ENCODE assay signal across 8 cellular contexts in the genomic region with DNA sequence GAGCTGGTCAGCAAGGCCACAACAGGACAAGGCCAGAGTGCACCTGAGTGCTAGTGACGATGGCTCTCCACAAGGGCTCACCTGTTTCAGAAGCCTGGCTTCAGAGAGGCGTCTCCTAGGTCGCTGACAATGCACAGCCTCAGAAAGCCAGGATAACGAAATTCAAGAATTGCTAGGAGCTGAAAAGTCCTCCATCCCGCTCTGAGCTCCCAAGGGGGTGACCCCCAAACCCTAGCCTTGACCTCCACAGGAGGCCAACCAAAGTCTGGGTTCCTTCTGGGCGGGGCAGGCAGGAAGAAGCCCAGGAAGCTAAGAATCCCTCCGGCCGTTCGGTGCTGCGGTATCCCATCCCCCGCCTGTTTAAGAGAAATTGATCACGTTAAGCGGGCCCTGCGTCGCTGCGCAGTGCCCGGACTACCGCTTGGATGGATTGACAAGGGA. TPM values are rescaled to one million over a fixed set of nuclear protein-coding genes. Genes with fewer than 3 reads are reported as not detected.
DNase-seq lines count a peak whose midpoint lies in the region; ATAC-seq and TF ChIP-seq lines count a peak whose summit lies in the region.

No MANE protein-coding gene starts in this region.

- peaks cover 22% of the 10 kb centered on the region for H3K27me3 Mint-ChIP-seq in memory B cell

- H3K9ac ChIP-seq in mammary epithelial cell (ENCODE audit: insufficient read depth, low read length), result no peak overlapping the region
- H3K9ac ChIP-seq in subcutaneous abdominal adipose tissue (ENCODE audit: low read length in 5 of 5), result peak overlapping the region in 3 of 5 donors; percentile 52 to 80 (median 72)

- H3K36me3 Mint-ChIP-seq in memory B cell, result no peaks in the 10 kb centered on the region

- H3K27ac Mint-ChIP-seq in memory B cell, result no peak overlapping the region

- WGBS in mammary epithelial cell (ENCODE audit: low coverage, missing lambda C conversion rate), result 67% methylated on average over 7 of the region's 18 CpGs

- H3K27me3 ChIP-seq in mammary epithelial cell (ENCODE audit: insufficient read depth, low read length) (no peaks in the 10 kb centered on the region), subcutaneous abdominal adipose tissue (ENCODE audit: control insufficient read depth in 5 of 5, insufficient read depth in 4 of 5, low read length in 5 of 5) (peaks cover 20 to 44% (median 34%) of the 10 kb centered on the region in 5 donors)

- dilution Hi-C loops in mammary epithelial cell (cut with HindIII; ENCODE audit: low sequenced_read_pairs), result no loop called here

- in situ Hi-C loops in mammary epithelial cell (cut with MboI; ENCODE audit: low sequenced_read_pairs in 2 of 2), result loop anchor here (5.0 to 25.0 kb wide), 5 partner anchors 501 to 924 kb away; no protein-coding TSS in a partner anchor

- TF ChIP-seq CTCF in mammary epithelial cell (conservative IDR thresholded peaks at IDR 0.05 in 1 of 2, IDR thresholded peaks at IDR 0.05 in 1 of 2; ENCODE audit: extremely low read depth in 1 of 2, insufficient read depth in 1 of 2, low read depth in 1 of 2, low read length in 2 of 2), result no peak

- H3K4me3 Mint-ChIP-seq in memory B cell, result peak overlapping the region; percentile 96

- intact Hi-C loops in mammary epithelial cell (cut with micrococcal nuclease), result no loop called here

- peak; percentile 61 for DNase-seq in activated effector memory CD4-positive, alpha-beta T cell treated with anti-CD3 and anti-CD28 coated beads, Interleukin-2, amount 50 U/mL, for 16 hours
- DNase-seq in activated effector memory CD4-positive, alpha-beta T cell treated with Interleukin-2 at 50 U/mL for 16 hours, result no peak
- DNase-seq in mammary epithelial cell (no peak), memory B cell (ENCODE audit: low spot score in 2 of 2) (no peak), NCI-H226 (no peak), HuH-7.5 (ENCODE audit: low spot score) (no peak)

- ATAC-seq in memory B cell (ENCODE audit: low read depth), result no peak
- ATAC-seq in GM21528 (IDR thresholded peaks at IDR 0.05; ENCODE audit: low FRiP score, unreplicated experiment), result no peak

- H3K27ac ChIP-seq in mammary epithelial cell (ENCODE audit: insufficient read depth, low read depth, low read length), result no peak overlapping the region
- no peak overlapping the region for H3K27ac ChIP-seq in subcutaneous abdominal adipose tissue (ENCODE audit: low read depth, low read length)

- H3K9me3 ChIP-seq in mammary epithelial cell (replicated peaks; ENCODE audit: insufficient read depth, low read length) (no peaks in the 10 kb centered on the region), subcutaneous abdominal adipose tissue (ENCODE audit: control insufficient read depth in 5 of 5, low read length in 5 of 5) (no peaks in the 10 kb centered on the region)

- H3K36me3 ChIP-seq in mammary epithelial cell (ENCODE audit: insufficient read depth, low read length), result no peaks in the 10 kb centered on the region
- no peaks in the 10 kb centered on the region for H3K36me3 ChIP-seq in subcutaneous abdominal adipose tissue (ENCODE audit: control insufficient read depth in 5 of 5, insufficient read depth in 5 of 5, low read length in 5 of 5)

- no peaks in the 10 kb centered on the region for H3K9me3 Mint-ChIP-seq in memory B cell

- peaks cover 22% of the 10 kb centered on the region for H3K4me1 Mint-ChIP-seq in memory B cell

- H3K4me3 ChIP-seq in mammary epithelial cell (replicated peaks in 1 of 3; ENCODE audit: insufficient read depth in 1 of 3, low read depth in 2 of 3, low read length in 3 of 3) (no peak overlapping the region), subcutaneous abdominal adipose tissue (ENCODE audit: low read depth in 1 of 5, low read length in 5 of 5) (peak overlapping the region; percentile 40 to 95 (median 76))

- H3K4me1 ChIP-seq in mammary epithelial cell (ENCODE audit: insufficient read depth, low read length), result peaks cover 24% of the 10 kb centered on the region
- peaks cover 0 to 62% (median 61%) of the 10 kb centered on the region in 5 donors for H3K4me1 ChIP-seq in subcutaneous abdominal adipose tissue (ENCODE audit: control insufficient read depth in 5 of 5, insufficient read depth in 5 of 5, low read length in 5 of 5)

- CTCF ChIA-PET in mammary epithelial cell (lab: Charles Lee; ENCODE audit: low non-redundant PET), result no interaction called here

- peaks cover 25% of the 10 kb centered on the region for H3K79me2 ChIP-seq in mammary epithelial cell (ENCODE audit: insufficient read depth, low read length)

- BruUV-seq in mammary epithelial cell (replicated peaks; lab: Mats Ljungman, UMichigan), result no TSS peak

- H2AFZ ChIP-seq in mammary epithelial cell (ENCODE audit: low read depth, low read length), result peak overlapping the region; percentile 93

- peak overlapping the region; percentile 99 for H3K4me2 ChIP-seq in mammary epithelial cell (ENCODE audit: insufficient read depth, low read depth, low read length)

- H4K20me1 ChIP-seq in mammary epithelial cell (ENCODE audit: insufficient read depth, low read length), result no peaks in the 10 kb centered on the region

RNA-seq across cellular contexts. Expression of a gene that starts 2.5 kb away (rescaled TPM):
- 10 to 100 TPM; 37.8 to 45.9 TPM for total RNA-seq in mammary epithelial cell
- polyA plus RNA-seq in mammary epithelial cell, result 31.8 TPM
- 19.6 TPM for polyA minus RNA-seq in mammary epithelial cell

Comparison
In these comparisons a context has a peak if more than half of its experiments do, and no peak if none do; other contexts are left out.
1. H3K4me3 ChIP-seq: peak in subcutaneous abdominal adipose tissue (5 of 5); none in mammary epithelial cell (0 of 3).